In genomic region chr3:148084931-148085330, GRCh38 we compare ENCODE assay signal across 13 cellular contexts.
A peak's percentile ranks its signal among the peaks of the same experiment; 100 is the strongest.
DNase-seq lines count a peak whose midpoint lies in the region; ATAC-seq and TF ChIP-seq lines count a peak whose summit lies in the region.
"Had no signal": no experiment of that assay in that cellular context is flagged by ENCODE, and none has a peak within 500 bp of the region (broad histone marks: within the 10 kb centered on the region; RNA-seq: fewer than 3 reads in every experiment).

No MANE protein-coding gene starts in this region.

- H3K4me1 ChIP-seq in esophagus squamous epithelium, result no peaks in the 10 kb centered on the region
- H3K4me1 ChIP-seq: transverse colon had no signal

- no peaks in the 10 kb centered on the region for H3K36me3 ChIP-seq in esophagus squamous epithelium
- H3K36me3 ChIP-seq: transverse colon had no signal

- H3K9me3 ChIP-seq in esophagus squamous epithelium, result no peaks in the 10 kb centered on the region
- H3K9me3 ChIP-seq: transverse colon had no signal

- intact Hi-C loops in esophagus squamous epithelium (cut with DNase I), result no loop called here

- no peaks in the 10 kb centered on the region for H3K27me3 ChIP-seq in esophagus squamous epithelium
- H3K27me3 ChIP-seq: transverse colon had no signal

- no peak for TF ChIP-seq CTCF in esophagus squamous epithelium (IDR thresholded peaks at IDR 0.05)

- H3K4me3 ChIP-seq in esophagus squamous epithelium, result no peak overlapping the region
- H3K4me3 ChIP-seq: transverse colon had no signal

- ATAC-seq in HG02642 (IDR thresholded peaks at IDR 0.05; ENCODE audit: poor library complexity, unreplicated experiment) (peak; percentile 74), HG03571 (IDR thresholded peaks at IDR 0.05; ENCODE audit: unreplicated experiment) (peak; percentile 73), HG03196 (IDR thresholded peaks at IDR 0.05; ENCODE audit: unreplicated experiment) (no peak)
- ATAC-seq: activated naive CD8-positive, alpha-beta T cell treated with anti-CD3 and anti-CD28 coated beads, Interleukin-2, amount 50 U/mL, for 24 hours had no signal

- DNase-seq in NCI-H748 (lab: John Stamatoyannopoulos, UW; ENCODE audit: unreplicated experiment) (peak; percentile 20), NCI-H748 treated with DMSO at 0.1 percent for 48 hours (lab: John Stamatoyannopoulos, UW) (no peak), renal cortical epithelial cell (ENCODE audit: low read depth) (peak; percentile 16), esophagus squamous epithelium (lab: John Stamatoyannopoulos, UW) (no peak)
- DNase-seq in activated CD4-positive, alpha-beta T cell treated with anti-CD3 and anti-CD28 coated beads for 4 hours, result no peak
- DNase-seq: activated naive CD8-positive, alpha-beta T cell treated with anti-CD3 and anti-CD28 coated beads, Interleukin-2, amount 50 U/mL, for 24 hours; NCI-H1105 treated with DMSO at 0.1 percent for 48 hours; transverse colon had no signal

- WGBS in esophagus squamous epithelium, 2 donors, result 50 to 68% methylated on average over 4 of the region's 4 CpGs

- TF ChIP-seq POLR2A in esophagus squamous epithelium (IDR thresholded peaks at IDR 0.05), result no peak

- H3K27ac ChIP-seq in esophagus squamous epithelium, result no peak overlapping the region
- H3K27ac ChIP-seq: 22Rv1, RWPE1, transverse colon had no signal

Comparison
In these comparisons a context has a peak if more than half of its experiments do, and no peak if none do; other contexts are left out.
1. DNase-seq: peak in NCI-H748 (single experiment) and renal cortical epithelial cell (single experiment); none in NCI-H748 treated with DMSO at 0.1 percent for 48 hours (single experiment), esophagus squamous epithelium (single experiment) and activated CD4-positive, alpha-beta T cell treated with anti-CD3 and anti-CD28 coated beads for 4 hours (0 of 2).